ENCODE assay signal across 17 cellular contexts in genomic region chr16:72626623-72627022, GRCh38.
DNase-seq lines count a peak whose midpoint lies in the region; ATAC-seq and TF ChIP-seq lines count a peak whose summit lies in the region.
"Had no signal": no experiment of that assay in that cellular context is flagged by ENCODE, and none has a peak within 500 bp of the region (broad histone marks: within the 10 kb centered on the region; RNA-seq: fewer than 3 reads in every experiment).

No MANE protein-coding gene starts in this region.

- no peak overlapping the region for H3T11ph ChIP-seq in H9 (ENCODE audit: low read length)

- H2BK15ac ChIP-seq in H9 (ENCODE audit: low read depth, low read length): no peak overlapping the region

- H2BK5ac ChIP-seq in H9 (ENCODE audit: insufficient read length, low read length): no peak overlapping the region

- H3K9ac ChIP-seq in H9 (ENCODE audit: extremely low read depth, insufficient read length, low read length): no peak overlapping the region
- H3K9ac ChIP-seq in GM23248: no peak overlapping the region

- peaks cover 4 to 16% (median 6%) of the 10 kb centered on the region in 3 experiments; a peak in 6 of 7 replicates for H3K36me3 Mint-ChIP-seq in H9 (ENCODE audit: insufficient read depth in 1 of 3, low read depth in 3 of 3)
- H3K36me3 Mint-ChIP-seq: activated naive CD4-positive, alpha-beta T cell treated with anti-CD3 and anti-CD28 coated beads, Interleukin-2, amount 10 ng/mL, durations not matched to agents 7 days and 5 days had no signal

- no peak for TF ChIP-seq CTCF in H9 (conservative IDR thresholded peaks at IDR 0.05)
- no peak for TF ChIP-seq CTCF in RWPE1 (conservative IDR thresholded peaks at IDR 0.05; ENCODE audit: low read depth)

- no peaks in the 10 kb centered on the region for H3K4me1 ChIP-seq in H9 (ENCODE audit: insufficient read depth, low read length)
- peaks cover 4% of the 10 kb centered on the region for H3K4me1 ChIP-seq in neuron (ENCODE audit: insufficient read depth, low read length)
- H3K4me1 ChIP-seq in GM23248 (ENCODE audit: insufficient read depth): no peaks in the 10 kb centered on the region

- no peak overlapping the region for H3K56ac ChIP-seq in H9 (ENCODE audit: insufficient read length, low read depth, low read length)

- in situ Hi-C loops in GM23248 (cut with MboI): no loop called here

- no peak overlapping the region for H2BK120ac ChIP-seq in H9 (ENCODE audit: low read depth, low read length, poor library complexity, severe bottlenecking)

- no peak overlapping the region for H3K4ac ChIP-seq in H9 (ENCODE audit: low read depth, low read length)

- H3K4me1 Mint-ChIP-seq in H9: peaks cover 10 to 14% of the 10 kb centered on the region in 2 experiments
- H3K4me1 Mint-ChIP-seq: activated naive CD4-positive, alpha-beta T cell treated with anti-CD3 and anti-CD28 coated beads, Interleukin-2, amount 10 ng/mL, durations not matched to agents 7 days and 5 days; stimulated activated naive CD8-positive, alpha-beta T cell treated with anti-CD3 and anti-CD28 coated beads, Interleukin-15, amount 100 ng/mL, for 72 hours had no signal

- POLR2A ChIA-PET in RWPE1 (lab: Yijun Ruan, JAX; ENCODE audit: low non-redundant PET): no interaction called here

- H3K23ac ChIP-seq in H9 (ENCODE audit: insufficient read length, low read depth, low read length): no peak overlapping the region

- H2BK20ac ChIP-seq in H9 (ENCODE audit: low read depth, low read length, poor library complexity, severe bottlenecking): no peak overlapping the region

- H3F3A ChIP-seq in GM23248 (ENCODE audit: insufficient read depth): no peaks in the 10 kb centered on the region

- CTCF ChIA-PET in RWPE1 (lab: Yijun Ruan, JAX): interaction anchor here (0.6 kb wide), 2 partner anchors 274 to 1592 kb away, joined by 4 read pairs; no protein-coding TSS in a partner anchor

- peak overlapping the region in 2 of 3 experiments; percentile 84 to 97; a peak in 3 of 7 replicates for H3K27ac Mint-ChIP-seq in H9
- H3K27ac Mint-ChIP-seq: activated naive CD4-positive, alpha-beta T cell treated with anti-CD3 and anti-CD28 coated beads, Interleukin-2, amount 10 ng/mL, durations not matched to agents 7 days and 5 days; stimulated activated naive CD8-positive, alpha-beta T cell treated with anti-CD3 and anti-CD28 coated beads, Interleukin-15, amount 100 ng/mL, for 72 hours; T-helper 1 cell treated with Interleukin-12 subunit alpha and Interleukin-12 subunit beta and Interleukin-4 antibody, amounts not matched to agents 30 μg/mL and 1 μg/mL, for 36 hours had no signal

- intact Hi-C loops in Right ventricle myocardium inferior (cut with DNase I): no loop called here

- no peaks in the 10 kb centered on the region for H3K36me3 ChIP-seq in neuron (ENCODE audit: insufficient read depth, low read length)
- H3K36me3 ChIP-seq in GM23248 (ENCODE audit: low read depth): no peaks in the 10 kb centered on the region

- H3K27me3 ChIP-seq in H9 (ENCODE audit: insufficient read depth, low read length) (no peaks in the 10 kb centered on the region), neuron (ENCODE audit: insufficient read depth, low read length) (no peaks in the 10 kb centered on the region), GM23248 (replicated peaks; ENCODE audit: insufficient read depth) (no peaks in the 10 kb centered on the region)

- H2BK12ac ChIP-seq in H9 (ENCODE audit: insufficient read length, low read depth, low read length): no peak overlapping the region

- H3K27me3 Mint-ChIP-seq in H9 (ENCODE audit: low read depth): no peaks in the 10 kb centered on the region
- H3K27me3 Mint-ChIP-seq: activated naive CD4-positive, alpha-beta T cell treated with anti-CD3 and anti-CD28 coated beads, Interleukin-2, amount 10 ng/mL, durations not matched to agents 7 days and 5 days; stimulated activated naive CD8-positive, alpha-beta T cell treated with anti-CD3 and anti-CD28 coated beads, Interleukin-15, amount 100 ng/mL, for 72 hours had no signal

- H3K18ac ChIP-seq in H9 (ENCODE audit: insufficient read length, low read depth, low read length): no peak overlapping the region

- DNase-seq in H9 (no peak), RWPE1 (ENCODE audit: low spot score) (no peak), epithelial cell of prostate (ENCODE audit: low read depth, low spot score) (no peak), GM23248 (no peak), Right ventricle myocardium inferior (ENCODE audit: missing footprints) (no peak), SIG-M5 treated with dmso at 0.1 percent for 504 hours (lab: John Stamatoyannopoulos, UW; ENCODE audit: unreplicated experiment) (no peak)
- DNase-seq: activated naive CD4-positive, alpha-beta T cell treated with anti-CD3 and anti-CD28 coated beads, Interleukin-2, amount 10 ng/mL, durations not matched to agents 7 days and 5 days; effector CD8-positive, alpha-beta T cell; foreskin melanocyte; GDM1; KG1; NCI-H1105; stimulated activated naive CD8-positive, alpha-beta T cell treated with anti-CD3 and anti-CD28 coated beads, Interleukin-15, amount 100 ng/mL, for 72 hours had no signal

- H4K20me1 ChIP-seq in H9 (ENCODE audit: control insufficient read depth, insufficient read depth, insufficient read length) (no peaks in the 10 kb centered on the region), GM23248 (ENCODE audit: insufficient read depth) (no peaks in the 10 kb centered on the region)

- no peaks in the 10 kb centered on the region for H3K9me2 ChIP-seq in GM23248 (ENCODE audit: insufficient read depth)

- H3K4me3 ChIP-seq in neuron (ENCODE audit: low read length) (peak overlapping the region; percentile 46), GM23248 (no peak overlapping the region)
- H3K4me3 ChIP-seq: mucosa of descending colon had no signal

- H3K9me3 ChIP-seq in H9 (ENCODE audit: control insufficient read depth, low read depth, low read length) (no peaks in the 10 kb centered on the region), neuron (ENCODE audit: low read length) (peaks cover 4% of the 10 kb centered on the region), GM23248 (ENCODE audit: low read depth) (no peaks in the 10 kb centered on the region)
- H3K9me3 ChIP-seq: mucosa of descending colon had no signal

- H4K8ac ChIP-seq in H9 (replicated peaks; ENCODE audit: insufficient read length, low read depth, low read length): no peak overlapping the region

- no peak overlapping the region for H3K14ac ChIP-seq in H9 (ENCODE audit: insufficient read depth, low read length)

- H2AK5ac ChIP-seq in H9 (ENCODE audit: insufficient read length, low read length): no peak overlapping the region

- H3K79me2 ChIP-seq in H9 (ENCODE audit: insufficient read depth, low read length) (peaks cover 2% of the 10 kb centered on the region; the same call in 1 of the 2 replicates), GM23248 (ENCODE audit: insufficient read depth) (no peaks in the 10 kb centered on the region)

- H3K23me2 ChIP-seq in H9 (ENCODE audit: insufficient read length, low read depth, low read length, poor library complexity, severe bottlenecking): no peaks in the 10 kb centered on the region

- no peak overlapping the region for H4K91ac ChIP-seq in H9 (ENCODE audit: insufficient read length, low read depth, low read length)

- H3K4me2 ChIP-seq in H9 (ENCODE audit: insufficient read depth, insufficient read length, low read length) (no peak overlapping the region), GM23248 (ENCODE audit: unreplicated experiment) (no peak overlapping the region)

- no peak for ATAC-seq in HG02763 (IDR thresholded peaks at IDR 0.05; ENCODE audit: unreplicated experiment)
- ATAC-seq in Right ventricle myocardium inferior: no peak
- ATAC-seq: mucosa of descending colon; stimulated activated naive CD8-positive, alpha-beta T cell treated with anti-CD3 and anti-CD28 coated beads, Interleukin-15, amount 100 ng/mL, for 72 hours had no signal

- H3K9me3 Mint-ChIP-seq in H9: peaks cover 0 to 8% of the 10 kb centered on the region in 2 experiments; a peak in 3 of 5 replicates

- no peak overlapping the region for H4K5ac ChIP-seq in H9 (ENCODE audit: insufficient read length, low read depth, low read length)

- H3K79me1 ChIP-seq in H9 (ENCODE audit: insufficient read depth, low read depth, low read length, poor library complexity, severe bottlenecking): peaks cover 3% of the 10 kb centered on the region

- H2AFZ ChIP-seq in H9 (ENCODE audit: low read length) (no peak overlapping the region), neuron (ENCODE audit: low read depth, low read length) (peak overlapping the region; percentile 37), GM23248 (no peak overlapping the region)

- no peak overlapping the region for H3K27ac ChIP-seq in H9 (ENCODE audit: insufficient read length, low read depth, low read length)
- H3K27ac ChIP-seq in RWPE1: peak overlapping the region; percentile 92
- H3K27ac ChIP-seq in epithelial cell of prostate: peak overlapping the region; percentile 83
- no peak overlapping the region for H3K27ac ChIP-seq in GM23248

- H3K4me3 Mint-ChIP-seq in H9: peak overlapping the region; percentile 77 to 82
- H3K4me3 Mint-ChIP-seq: activated naive CD4-positive, alpha-beta T cell treated with anti-CD3 and anti-CD28 coated beads, Interleukin-2, amount 10 ng/mL, durations not matched to agents 7 days and 5 days; T-helper 1 cell treated with Interleukin-12 subunit alpha and Interleukin-12 subunit beta and Interleukin-4 antibody, amounts not matched to agents 30 μg/mL and 1 μg/mL, for 36 hours had no signal

Comparison
In these comparisons a context has a peak if more than half of its experiments do, and no peak if none do; other contexts are left out.
1. H3K27ac ChIP-seq: peak in RWPE1 (single experiment) and epithelial cell of prostate (single experiment); none in H9 (single experiment) and GM23248 (single experiment).